ENCODE assay signal across 11 cellular contexts in the genomic region with DNA sequence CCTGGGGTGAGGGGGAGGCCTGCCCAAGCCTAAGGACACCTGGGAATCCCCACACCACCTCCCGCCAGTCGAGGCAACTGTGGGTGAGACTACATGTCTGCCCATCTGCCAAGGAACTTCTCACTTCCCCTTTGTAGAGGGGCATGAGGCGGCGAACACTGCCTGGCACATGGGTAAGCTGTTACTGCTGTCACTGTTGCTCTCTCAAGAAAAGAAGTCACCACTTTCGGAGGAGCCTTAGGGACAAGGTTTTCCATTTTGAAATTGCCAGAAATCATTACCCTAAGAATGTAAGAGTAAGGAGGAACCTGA. TPM values are rescaled to one million over a fixed set of nuclear protein-coding genes. Genes with fewer than 3 reads are reported as not detected.
DNase-seq lines count a peak whose midpoint lies in the region; ATAC-seq and TF ChIP-seq lines count a peak whose summit lies in the region.
"Had no signal": no experiment of that assay in that cellular context is flagged by ENCODE, and none has a peak within 500 bp of the region (broad histone marks: within the 10 kb centered on the region; RNA-seq: fewer than 3 reads in every experiment).

No MANE protein-coding gene starts in this region.

- POLR2A ChIA-PET in activated CD4-positive, alpha-beta T cell treated with anti-CD3 and anti-CD28 coated beads, Interleukin-2, amount 10 ng/mL, durations not matched to agents 7 days and 5 days (lab: Charles Lee): no interaction called here

- H3K9me3 ChIP-seq in T-helper 17 cell (ENCODE audit: control insufficient read depth, low read length, poor library complexity, severe bottlenecking): no peaks in the 10 kb centered on the region
- H3K9me3 ChIP-seq in stomach: no peaks in the 10 kb centered on the region
- H3K9me3 ChIP-seq: thoracic aorta had no signal

- intact Hi-C loops in stomach (cut with DNase I; ENCODE audit: low total_unique reads): loop anchor here (10.0 kb wide), 1 partner anchor 130 kb away; no protein-coding TSS in a partner anchor

- H3K27me3 Mint-ChIP-seq in activated CD4-positive, alpha-beta T cell treated with anti-CD3 and anti-CD28 coated beads, Interleukin-2, amount 10 ng/mL, durations not matched to agents 7 days and 5 days: no peaks in the 10 kb centered on the region
- no peaks in the 10 kb centered on the region for H3K27me3 Mint-ChIP-seq in T-helper 17 cell

- peaks cover 78% of the 10 kb centered on the region for H3K36me3 Mint-ChIP-seq in activated CD4-positive, alpha-beta T cell treated with anti-CD3 and anti-CD28 coated beads, Interleukin-2, amount 10 ng/mL, durations not matched to agents 7 days and 5 days (ENCODE audit: low read depth)
- H3K36me3 Mint-ChIP-seq in T-helper 17 cell (ENCODE audit: low read depth): no peaks in the 10 kb centered on the region

- H3K27ac ChIP-seq in stomach: peak overlapping the region in 2 of 5 donors; percentile 77 to 86

- no peak for ATAC-seq in T-helper 17 cell
- no peak for ATAC-seq in HG03280 (IDR thresholded peaks at IDR 0.05; ENCODE audit: unreplicated experiment)
- ATAC-seq: left cardiac atrium had no signal

- H3K36me3 ChIP-seq in stomach: peaks cover 2 to 21% (median 5%) of the 10 kb centered on the region in 4 donors
- H3K36me3 ChIP-seq: thoracic aorta had no signal

- 75 to 91% (median 87%) methylated on average over 1 to 5 of the region's 5 CpGs for WGBS in stomach, 5 donors

- DNase-seq in activated CD4-positive, alpha-beta T cell treated with anti-CD3 and anti-CD28 coated beads, Interleukin-2, amount 10 ng/mL, durations not matched to agents 7 days and 5 days: no peak
- no peak for DNase-seq in activated CD4-positive, alpha-beta T cell treated with anti-CD3 and anti-CD28 coated beads for 1 hour
- peak in 1 of 3 donors; percentile 6 for DNase-seq in T-helper 17 cell
- peak; percentile 76 for DNase-seq in germinal center (ENCODE audit: low spot score)
- peak; percentile 43 for DNase-seq in stomach
- DNase-seq in iPS-NIHi7 (ENCODE audit: extremely low spot score): no peak
- no peak for DNase-seq in SHP77 treated with DMSO at 0.1 percent for 48 hours (lab: John Stamatoyannopoulos, UW)
- DNase-seq: KBM-7, left cardiac atrium had no signal

- no peaks in the 10 kb centered on the region for H3K27me3 ChIP-seq in stomach

- TF ChIP-seq POLR2A in stomach (IDR thresholded peaks at IDR 0.05): no peak

- CTCF ChIA-PET in activated CD4-positive, alpha-beta T cell treated with anti-CD3 and anti-CD28 coated beads, Interleukin-2, amount 10 ng/mL, durations not matched to agents 7 days and 5 days (lab: Charles Lee): interaction anchor here (1.1 to 5.2 kb wide), 7 partner anchors 11 to 145 kb away, joined by 3 to 30 read pairs (median 6); no protein-coding TSS in a partner anchor

- no peak overlapping the region for H3K4me3 ChIP-seq in stomach
- H3K4me3 ChIP-seq: thoracic aorta had no signal

- no peak overlapping the region for H3K4me3 Mint-ChIP-seq in activated CD4-positive, alpha-beta T cell treated with anti-CD3 and anti-CD28 coated beads, Interleukin-2, amount 10 ng/mL, durations not matched to agents 7 days and 5 days
- peak overlapping the region; percentile 12 for H3K4me3 Mint-ChIP-seq in T-helper 17 cell

- H3K9me3 Mint-ChIP-seq in activated CD4-positive, alpha-beta T cell treated with anti-CD3 and anti-CD28 coated beads, Interleukin-2, amount 10 ng/mL, durations not matched to agents 7 days and 5 days: no peaks in the 10 kb centered on the region

- no peak for TF ChIP-seq EP300 in stomach (IDR thresholded peaks at IDR 0.05)

- peaks cover 68 to 99% (median 87%) of the 10 kb centered on the region in 4 donors for H3K4me1 ChIP-seq in stomach

- peak overlapping the region; percentile 99 for H3K27ac Mint-ChIP-seq in activated CD4-positive, alpha-beta T cell treated with anti-CD3 and anti-CD28 coated beads, Interleukin-2, amount 10 ng/mL, durations not matched to agents 7 days and 5 days
- H3K27ac Mint-ChIP-seq in T-helper 17 cell: peak overlapping the region; percentile 95

- H3K4me1 Mint-ChIP-seq in activated CD4-positive, alpha-beta T cell treated with anti-CD3 and anti-CD28 coated beads, Interleukin-2, amount 10 ng/mL, durations not matched to agents 7 days and 5 days: peaks cover 96% of the 10 kb centered on the region
- H3K4me1 Mint-ChIP-seq in T-helper 17 cell: peaks cover 81% of the 10 kb centered on the region

- TF ChIP-seq CTCF in stomach (IDR thresholded peaks at IDR 0.05): no peak

RNA-seq across cellular contexts. Expression of gene SLC2A1, which starts 23.4 kb away (rescaled TPM):
- total RNA-seq in activated CD4-positive, alpha-beta T cell treated with anti-CD3 and anti-CD28 coated beads, Interleukin-2, amount 10 ng/mL, durations not matched to agents 7 days and 5 days: 100 to 1,000 TPM in 1 of 2 experiments, 10 to 100 TPM in 1; 98.0 to 109 TPM
- total RNA-seq in T-helper 17 cell (10 to 100 TPM; 63.7 to 79.0 TPM), stomach (10 to 100 TPM in 3 of 5 donors, 1 to 10 TPM in 2; 1.2 to 32.5 (median 28.1) TPM)
- polyA plus RNA-seq in stomach: 10 to 100 TPM in 1 of 3 donors, 1 to 10 TPM in 2; 4.3 to 39.8 (median 8.4) TPM

Comparison
In these comparisons a context has a peak if more than half of its experiments do, and no peak if none do; other contexts are left out.
1. DNase-seq: peak in germinal center (single experiment) and stomach (single experiment); none in activated CD4-positive, alpha-beta T cell treated with anti-CD3 and anti-CD28 coated beads, Interleukin-2, amount 10 ng/mL, durations not matched to agents 7 days and 5 days (single experiment), activated CD4-positive, alpha-beta T cell treated with anti-CD3 and anti-CD28 coated beads for 1 hour (single experiment), iPS-NIHi7 (single experiment) and SHP77 treated with DMSO at 0.1 percent for 48 hours (single experiment).